2 cellular contexts compared by ENCODE assay signal in genomic region chr10:3081383-3081981, GRCh38.
TF ChIP-seq lines count a peak whose summit lies in the region.

No MANE protein-coding gene starts in this region.

TF ChIP-seq in GM23338, 12 proteins besides CTCF, POLR2A, EP300 and RAD21 (continued from another document):
- TF ChIP-seq POLR2AphosphoS5 (IDR thresholded peaks at IDR 0.05; ENCODE audit: low read depth) (no peak), ETS1 (IDR thresholded peaks at IDR 0.05) (no peak), STAT1 (IDR thresholded peaks at IDR 0.05; ENCODE audit: unreplicated experiment) (no peak), NANOG (IDR thresholded peaks at IDR 0.05; ENCODE audit: borderline replicate concordance) (no peak), JUNB (IDR thresholded peaks at IDR 0.05; ENCODE audit: unreplicated experiment) (no peak), EZH2phosphoT487 (IDR thresholded peaks at IDR 0.05; ENCODE audit: unreplicated experiment) (no peak), EZH2 (IDR thresholded peaks at IDR 0.05; ENCODE audit: low read depth, unreplicated experiment) (no peak), ZNF462 (CRISPR knock-in tag; IDR thresholded peaks at IDR 0.05) (no peak)
- TF ChIP-seq, protein P1, sequence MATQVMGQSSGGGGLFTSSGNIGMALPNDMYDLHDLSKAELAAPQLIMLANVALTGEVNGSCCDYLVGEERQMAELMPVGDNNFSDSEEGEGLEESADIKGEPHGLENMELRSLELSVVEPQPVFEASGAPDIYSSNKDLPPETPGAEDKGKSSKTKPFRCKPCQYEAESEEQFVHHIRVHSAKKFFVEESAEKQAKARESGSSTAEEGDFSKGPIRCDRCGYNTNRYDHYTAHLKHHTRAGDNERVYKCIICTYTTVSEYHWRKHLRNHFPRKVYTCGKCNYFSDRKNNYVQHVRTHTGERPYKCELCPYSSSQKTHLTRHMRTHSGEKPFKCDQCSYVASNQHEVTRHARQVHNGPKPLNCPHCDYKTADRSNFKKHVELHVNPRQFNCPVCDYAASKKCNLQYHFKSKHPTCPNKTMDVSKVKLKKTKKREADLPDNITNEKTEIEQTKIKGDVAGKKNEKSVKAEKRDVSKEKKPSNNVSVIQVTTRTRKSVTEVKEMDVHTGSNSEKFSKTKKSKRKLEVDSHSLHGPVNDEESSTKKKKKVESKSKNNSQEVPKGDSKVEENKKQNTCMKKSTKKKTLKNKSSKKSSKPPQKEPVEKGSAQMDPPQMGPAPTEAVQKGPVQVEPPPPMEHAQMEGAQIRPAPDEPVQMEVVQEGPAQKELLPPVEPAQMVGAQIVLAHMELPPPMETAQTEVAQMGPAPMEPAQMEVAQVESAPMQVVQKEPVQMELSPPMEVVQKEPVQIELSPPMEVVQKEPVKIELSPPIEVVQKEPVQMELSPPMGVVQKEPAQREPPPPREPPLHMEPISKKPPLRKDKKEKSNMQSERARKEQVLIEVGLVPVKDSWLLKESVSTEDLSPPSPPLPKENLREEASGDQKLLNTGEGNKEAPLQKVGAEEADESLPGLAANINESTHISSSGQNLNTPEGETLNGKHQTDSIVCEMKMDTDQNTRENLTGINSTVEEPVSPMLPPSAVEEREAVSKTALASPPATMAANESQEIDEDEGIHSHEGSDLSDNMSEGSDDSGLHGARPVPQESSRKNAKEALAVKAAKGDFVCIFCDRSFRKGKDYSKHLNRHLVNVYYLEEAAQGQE (IDR thresholded peaks at IDR 0.05; ENCODE audit: unreplicated experiment): no peak

TF ChIP-seq in K562, 482 proteins besides CTCF, POLR2A, EP300 and RAD21:
- no peak for TF ChIP-seq TFE3 (CRISPR knock-in tag; IDR thresholded peaks at IDR 0.05)
- TF ChIP-seq HNRNPL (IDR thresholded peaks at IDR 0.05; ENCODE audit: low read depth, low read length): no peak
- TF ChIP-seq, protein P2, sequence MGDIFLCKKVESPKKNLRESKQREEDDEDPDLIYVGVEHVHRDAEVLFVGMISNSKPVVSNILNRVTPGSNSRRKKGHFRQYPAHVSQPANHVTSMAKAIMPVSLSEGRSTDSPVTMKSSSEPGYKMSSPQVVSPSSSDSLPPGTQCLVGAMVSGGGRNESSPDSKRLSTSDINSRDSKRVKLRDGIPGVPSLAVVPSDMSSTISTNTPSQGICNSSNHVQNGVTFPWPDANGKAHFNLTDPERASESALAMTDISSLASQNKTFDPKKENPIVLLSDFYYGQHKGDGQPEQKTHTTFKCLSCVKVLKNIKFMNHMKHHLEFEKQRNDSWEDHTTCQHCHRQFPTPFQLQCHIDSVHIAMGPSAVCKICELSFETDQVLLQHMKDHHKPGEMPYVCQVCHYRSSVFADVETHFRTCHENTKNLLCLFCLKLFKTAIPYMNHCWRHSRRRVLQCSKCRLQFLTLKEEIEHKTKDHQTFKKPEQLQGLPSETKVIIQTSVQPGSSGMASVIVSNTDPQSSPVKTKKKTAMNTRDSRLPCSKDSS (IDR thresholded peaks at IDR 0.05; ENCODE audit: low read depth, partially characterized antibody): no peak
- no peak for TF ChIP-seq MTA2 (IDR thresholded peaks at IDR 0.05; ENCODE audit: low read depth)
- TF ChIP-seq RNF2 (IDR thresholded peaks at IDR 0.05): no peak
- no peak for TF ChIP-seq MED1 (CRISPR knock-in tag; IDR thresholded peaks at IDR 0.05; ENCODE audit: borderline replicate concordance)
TF ChIP-seq in K562: peak in this region for 0.
